ENCODE assay signal across 12 cellular contexts in the genomic region with DNA sequence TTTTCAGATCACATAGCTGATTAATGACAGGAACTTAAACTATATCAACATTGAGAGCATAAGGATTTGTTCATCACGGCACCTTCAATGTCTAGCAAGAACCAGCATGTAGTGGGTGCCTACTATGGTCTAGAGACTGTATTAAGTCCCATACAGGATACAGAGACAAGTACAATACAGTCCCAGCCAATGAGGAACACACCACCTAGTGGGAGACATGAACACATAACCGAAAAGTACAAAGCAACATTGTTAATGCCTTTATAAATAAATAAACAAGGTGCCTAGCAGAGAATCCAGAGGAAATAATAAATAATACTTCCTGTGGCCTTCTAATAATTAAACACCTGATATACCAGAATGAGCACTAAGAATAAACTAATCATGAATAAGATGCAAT.
DNase-seq lines count a peak whose midpoint lies in the region; ATAC-seq and TF ChIP-seq lines count a peak whose summit lies in the region.
"Had no signal": no experiment of that assay in that cellular context is flagged by ENCODE, and none has a peak within 500 bp of the region (broad histone marks: within the 10 kb centered on the region; RNA-seq: fewer than 3 reads in every experiment).

No MANE protein-coding gene starts in this region.

- peak; percentile 74 for TF ChIP-seq RAD21 in liver (IDR thresholded peaks at IDR 0.05)

- no peak for TF ChIP-seq POLR2A in gastroesophageal sphincter (IDR thresholded peaks at IDR 0.05)

- no peak for TF ChIP-seq EP300 in gastroesophageal sphincter (IDR thresholded peaks at IDR 0.05)

- H3K9ac ChIP-seq in liver (ENCODE audit: low read depth in 1 of 2, low read length in 2 of 2) = no peak overlapping the region

- 40% methylated on average over 2 of the region's 2 CpGs for WGBS in liver
- WGBS in gastroesophageal sphincter (ENCODE audit: low coverage in 1 of 2), 2 donors = 29 to 54% methylated on average over 2 of the region's 2 CpGs

- no peak overlapping the region for H3K27ac ChIP-seq in liver (ENCODE audit: low read depth in 1 of 2, low read length in 2 of 2)
- no peak overlapping the region for H3K27ac ChIP-seq in gastroesophageal sphincter
- H3K27ac ChIP-seq: neutrophil had no signal

- H3K27me3 ChIP-seq in GM06990 (replicated peaks; ENCODE audit: control insufficient read depth, insufficient read depth, low read length) (no peaks in the 10 kb centered on the region; the same call in 1 of the 2 replicates), liver (ENCODE audit: control insufficient read depth in 4 of 4, insufficient read depth in 4 of 4, low read length in 3 of 4) (peaks cover 0 to 4% (median 1%) of the 10 kb centered on the region in 4 donors), gastroesophageal sphincter (peaks cover 4% of the 10 kb centered on the region)
- H3K27me3 ChIP-seq: neutrophil had no signal

- no peaks in the 10 kb centered on the region for H3K36me3 ChIP-seq in GM06990 (ENCODE audit: control insufficient read depth, insufficient read depth, low read length)
- no peaks in the 10 kb centered on the region for H3K36me3 ChIP-seq in liver (ENCODE audit: control insufficient read depth in 4 of 4, insufficient read depth in 3 of 4, low read depth in 1 of 4, low read length in 3 of 4)
- H3K36me3 ChIP-seq in gastroesophageal sphincter = no peaks in the 10 kb centered on the region
- H3K36me3 ChIP-seq: neutrophil had no signal

- no peak for ATAC-seq in gastroesophageal sphincter
- ATAC-seq: activated CD8-positive, alpha-beta T cell treated with anti-CD3 and anti-CD28 coated beads, Interleukin-2, amount 10 ng/mL, durations not matched to agents 7 days and 5 days; K562 had no signal

- peaks cover 0 to 2% (median 0%) of the 10 kb centered on the region in 4 donors for H3K9me3 ChIP-seq in liver (ENCODE audit: control insufficient read depth in 4 of 4, low read length in 3 of 4)
- H3K9me3 ChIP-seq in gastroesophageal sphincter = peaks cover 0 to 20% (median 0%) of the 10 kb centered on the region in 3 donors
- H3K9me3 ChIP-seq: neutrophil had no signal

- H3K4me1 ChIP-seq in liver (ENCODE audit: control insufficient read depth in 4 of 4, insufficient read depth in 4 of 4, low read length in 3 of 4) (no peaks in the 10 kb centered on the region), gastroesophageal sphincter (no peaks in the 10 kb centered on the region)

- in situ Hi-C loops in T47D (cut with HindIII; ENCODE audit: low pct_unique_long_range_greater_than_20kb, low sequenced_read_pairs) = no loop called here

- DNase-seq in GM06990 (ENCODE audit: extremely low read depth, insufficient read length) (no peak), NCI-H1092 treated with DMSO at 0.1 percent for 48 hours (lab: John Stamatoyannopoulos, UW) (peak; percentile 43), T47D (ENCODE audit: low read depth in 1 of 2, low spot score in 1 of 2) (peak; percentile 39 to 59), T-helper 9 cell (no peak), DMS 273 (lab: John Stamatoyannopoulos, UW; ENCODE audit: unreplicated experiment) (no peak)
- DNase-seq in activated T-cell treated with anti-CD3 and anti-CD28 coated beads, Interleukin-2, amount 50 U/mL, for 48 hours = no peak
- DNase-seq: activated CD8-positive, alpha-beta T cell treated with anti-CD3 and anti-CD28 coated beads, Interleukin-2, amount 10 ng/mL, durations not matched to agents 7 days and 5 days; activated naive CD4-positive, alpha-beta T cell treated with anti-CD3 and anti-CD28 coated beads for 36 hours had no signal

- H3K4me3 ChIP-seq in GM06990 (replicated peaks; ENCODE audit: low read depth, low read length) = no peak overlapping the region
- H3K4me3 ChIP-seq in liver (ENCODE audit: low read depth in 1 of 3, low read length in 3 of 3) = no peak overlapping the region
- H3K4me3 ChIP-seq in gastroesophageal sphincter = no peak overlapping the region
- H3K4me3 ChIP-seq: K562 had no signal

- TF ChIP-seq CTCF in GM06990 (IDR thresholded peaks at IDR 0.05; ENCODE audit: insufficient read depth, low read length, poor library complexity, severe bottlenecking) (peak; percentile 50), liver (IDR thresholded peaks at IDR 0.05; ENCODE audit: low read depth, low read length, missing input control) (peak; percentile 33), gastroesophageal sphincter (IDR thresholded peaks at IDR 0.05) (no peak)

TF ChIP-seq in liver, 16 proteins besides CTCF, POLR2A, EP300 and RAD21:
- TF ChIP-seq SP1 (IDR thresholded peaks at IDR 0.05) (no peak), HNF4A (conservative IDR thresholded peaks at IDR 0.05) (no peak), FOXA1 (IDR thresholded peaks at IDR 0.05) (no peak), YY1 (IDR thresholded peaks at IDR 0.05) (no peak), RXRA (IDR thresholded peaks at IDR 0.05) (no peak), FOXA2 (IDR thresholded peaks at IDR 0.05) (no peak), HNF4G (IDR thresholded peaks at IDR 0.05) (no peak), GABPA (IDR thresholded peaks at IDR 0.05 in 1 of 2, conservative IDR thresholded peaks at IDR 0.05 in 1 of 2) (no peak)
- TF ChIP-seq, protein P1, sequence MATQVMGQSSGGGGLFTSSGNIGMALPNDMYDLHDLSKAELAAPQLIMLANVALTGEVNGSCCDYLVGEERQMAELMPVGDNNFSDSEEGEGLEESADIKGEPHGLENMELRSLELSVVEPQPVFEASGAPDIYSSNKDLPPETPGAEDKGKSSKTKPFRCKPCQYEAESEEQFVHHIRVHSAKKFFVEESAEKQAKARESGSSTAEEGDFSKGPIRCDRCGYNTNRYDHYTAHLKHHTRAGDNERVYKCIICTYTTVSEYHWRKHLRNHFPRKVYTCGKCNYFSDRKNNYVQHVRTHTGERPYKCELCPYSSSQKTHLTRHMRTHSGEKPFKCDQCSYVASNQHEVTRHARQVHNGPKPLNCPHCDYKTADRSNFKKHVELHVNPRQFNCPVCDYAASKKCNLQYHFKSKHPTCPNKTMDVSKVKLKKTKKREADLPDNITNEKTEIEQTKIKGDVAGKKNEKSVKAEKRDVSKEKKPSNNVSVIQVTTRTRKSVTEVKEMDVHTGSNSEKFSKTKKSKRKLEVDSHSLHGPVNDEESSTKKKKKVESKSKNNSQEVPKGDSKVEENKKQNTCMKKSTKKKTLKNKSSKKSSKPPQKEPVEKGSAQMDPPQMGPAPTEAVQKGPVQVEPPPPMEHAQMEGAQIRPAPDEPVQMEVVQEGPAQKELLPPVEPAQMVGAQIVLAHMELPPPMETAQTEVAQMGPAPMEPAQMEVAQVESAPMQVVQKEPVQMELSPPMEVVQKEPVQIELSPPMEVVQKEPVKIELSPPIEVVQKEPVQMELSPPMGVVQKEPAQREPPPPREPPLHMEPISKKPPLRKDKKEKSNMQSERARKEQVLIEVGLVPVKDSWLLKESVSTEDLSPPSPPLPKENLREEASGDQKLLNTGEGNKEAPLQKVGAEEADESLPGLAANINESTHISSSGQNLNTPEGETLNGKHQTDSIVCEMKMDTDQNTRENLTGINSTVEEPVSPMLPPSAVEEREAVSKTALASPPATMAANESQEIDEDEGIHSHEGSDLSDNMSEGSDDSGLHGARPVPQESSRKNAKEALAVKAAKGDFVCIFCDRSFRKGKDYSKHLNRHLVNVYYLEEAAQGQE (IDR thresholded peaks at IDR 0.05) = no peak
- TF ChIP-seq, protein P2, sequence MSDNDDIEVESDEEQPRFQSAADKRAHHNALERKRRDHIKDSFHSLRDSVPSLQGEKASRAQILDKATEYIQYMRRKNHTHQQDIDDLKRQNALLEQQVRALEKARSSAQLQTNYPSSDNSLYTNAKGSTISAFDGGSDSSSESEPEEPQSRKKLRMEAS (IDR thresholded peaks at IDR 0.05) = no peak
- TF ChIP-seq, protein P3, sequence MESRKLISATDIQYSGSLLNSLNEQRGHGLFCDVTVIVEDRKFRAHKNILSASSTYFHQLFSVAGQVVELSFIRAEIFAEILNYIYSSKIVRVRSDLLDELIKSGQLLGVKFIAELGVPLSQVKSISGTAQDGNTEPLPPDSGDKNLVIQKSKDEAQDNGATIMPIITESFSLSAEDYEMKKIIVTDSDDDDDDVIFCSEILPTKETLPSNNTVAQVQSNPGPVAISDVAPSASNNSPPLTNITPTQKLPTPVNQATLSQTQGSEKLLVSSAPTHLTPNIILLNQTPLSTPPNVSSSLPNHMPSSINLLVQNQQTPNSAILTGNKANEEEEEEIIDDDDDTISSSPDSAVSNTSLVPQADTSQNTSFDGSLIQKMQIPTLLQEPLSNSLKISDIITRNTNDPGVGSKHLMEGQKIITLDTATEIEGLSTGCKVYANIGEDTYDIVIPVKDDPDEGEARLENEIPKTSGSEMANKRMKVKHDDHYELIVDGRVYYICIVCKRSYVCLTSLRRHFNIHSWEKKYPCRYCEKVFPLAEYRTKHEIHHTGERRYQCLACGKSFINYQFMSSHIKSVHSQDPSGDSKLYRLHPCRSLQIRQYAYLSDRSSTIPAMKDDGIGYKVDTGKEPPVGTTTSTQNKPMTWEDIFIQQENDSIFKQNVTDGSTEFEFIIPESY (IDR thresholded peaks at IDR 0.05) = no peak
- TF ChIP-seq, protein P4, sequence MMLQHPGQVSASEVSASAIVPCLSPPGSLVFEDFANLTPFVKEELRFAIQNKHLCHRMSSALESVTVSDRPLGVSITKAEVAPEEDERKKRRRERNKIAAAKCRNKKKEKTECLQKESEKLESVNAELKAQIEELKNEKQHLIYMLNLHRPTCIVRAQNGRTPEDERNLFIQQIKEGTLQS (IDR thresholded peaks at IDR 0.05) = no peak

Comparison
In these comparisons a context has a peak if more than half of its experiments do, and no peak if none do; other contexts are left out.
1. DNase-seq: peak in NCI-H1092 treated with DMSO at 0.1 percent for 48 hours (single experiment) and T47D (2 of 2); none in GM06990 (single experiment), activated T-cell treated with anti-CD3 and anti-CD28 coated beads, Interleukin-2, amount 50 U/mL, for 48 hours (0 of 2), T-helper 9 cell (single experiment) and DMS 273 (single experiment).
2. CTCF ChIP-seq: peak in GM06990 (single experiment) and liver (single experiment); none in gastroesophageal sphincter (0 of 4).